22 cellular contexts compared by ENCODE assay signal in genomic region chr3:37520802-37521350, GRCh38.
DNase-seq lines count a peak whose midpoint lies in the region; ATAC-seq and TF ChIP-seq lines count a peak whose summit lies in the region.
"Had no signal": no experiment of that assay in that cellular context is flagged by ENCODE, and none has a peak within 500 bp of the region (broad histone marks: within the 10 kb centered on the region; RNA-seq: fewer than 3 reads in every experiment).

No MANE protein-coding gene starts in this region.

- H3K4me3 Mint-ChIP-seq in MCF 10A (ENCODE audit: unreplicated experiment) (no peak overlapping the region), endodermal cell (no peak overlapping the region)
- H3K4me3 Mint-ChIP-seq: activated CD8-positive, alpha-beta T cell treated with anti-CD3 and anti-CD28 coated beads, Interleukin-2, amount 10 ng/mL, durations not matched to agents 7 days and 5 days; activated T-cell treated with anti-CD3 and anti-CD28 coated beads, Interleukin-2, amount 50 U/mL, for 24 hours; nephron had no signal

- TF ChIP-seq CTCF in breast epithelium (IDR thresholded peaks at IDR 0.05): no peak
- TF ChIP-seq CTCF in MCF 10A (IDR thresholded peaks at IDR 0.05; ENCODE audit: unreplicated experiment): no peak
- TF ChIP-seq CTCF in endodermal cell (conservative IDR thresholded peaks at IDR 0.05): no peak
- TF ChIP-seq CTCF in right lobe of liver (IDR thresholded peaks at IDR 0.05): no peak

- H3K4me3 ChIP-seq in breast epithelium: no peak overlapping the region
- no peak overlapping the region for H3K4me3 ChIP-seq in endodermal cell (ENCODE audit: low read length)
- no peak overlapping the region for H3K4me3 ChIP-seq in right lobe of liver
- no peak overlapping the region for H3K4me3 ChIP-seq in aorta (ENCODE audit: low read length in 2 of 2)

- DNase-seq in breast epithelium (ENCODE audit: low spot score in 2 of 2): no peak
- no peak for DNase-seq in MCF 10A (ENCODE audit: unreplicated experiment)
- no peak for DNase-seq in endodermal cell
- no peak for DNase-seq in right lobe of liver
- no peak for DNase-seq in aorta
- no peak for DNase-seq in medulla oblongata (ENCODE audit: extremely low spot score)
- DNase-seq in NCI-H774 (lab: John Stamatoyannopoulos, UW): no peak
- no peak for DNase-seq in stimulated activated CD4-positive, alpha-beta T cell treated with anti-CD3 and anti-CD28 coated beads, Interleukin-15, amount 100 ng/mL, for 24 hours
- DNase-seq: activated CD8-positive, alpha-beta T cell treated with anti-CD3 and anti-CD28 coated beads, Interleukin-2, amount 10 ng/mL, durations not matched to agents 7 days and 5 days; activated naive CD4-positive, alpha-beta T cell treated with Interleukin-2 at 50 U/mL for 16 hours; activated T-cell treated with anti-CD3 and anti-CD28 coated beads, Interleukin-2, amount 50 U/mL, for 24 hours; amygdala; Calu3; EL; HCEC 1CT; NCI-H510A; stimulated activated CD4-positive, alpha-beta T cell treated with anti-CD3 and anti-CD28 coated beads, Interleukin-1b, Interleukin-23, amount 100 ng/mL, for 48 hours; stimulated activated naive CD4-positive, alpha-beta T cell treated with Interleukin-2 at 50 U/mL for 16 hours; T-helper 9 cell had no signal

- H3K9ac ChIP-seq in endodermal cell (ENCODE audit: extremely low read depth, low read length, poor library complexity, severe bottlenecking): no peak overlapping the region
- H3K9ac ChIP-seq: parathyroid adenoma had no signal

- H3K27ac Mint-ChIP-seq in MCF 10A (ENCODE audit: low read depth, unreplicated experiment): no peak overlapping the region
- H3K27ac Mint-ChIP-seq in endodermal cell: no peak overlapping the region
- H3K27ac Mint-ChIP-seq: activated CD8-positive, alpha-beta T cell treated with anti-CD3 and anti-CD28 coated beads, Interleukin-2, amount 10 ng/mL, durations not matched to agents 7 days and 5 days; activated T-cell treated with anti-CD3 and anti-CD28 coated beads, Interleukin-2, amount 50 U/mL, for 24 hours had no signal

- H3K36me3 ChIP-seq in breast epithelium: no peaks in the 10 kb centered on the region
- peaks cover 32% of the 10 kb centered on the region for H3K36me3 ChIP-seq in endodermal cell (ENCODE audit: control insufficient read depth, insufficient read depth, low read length)
- H3K36me3 ChIP-seq in right lobe of liver: no peaks in the 10 kb centered on the region
- peaks cover 0 to 10% of the 10 kb centered on the region in 2 donors for H3K36me3 ChIP-seq in aorta (ENCODE audit: control insufficient read depth in 1 of 2, insufficient read depth in 2 of 2, low read length in 1 of 2)

- ATAC-seq in right lobe of liver: peak; percentile 9 to 58 (median 32)
- ATAC-seq in aorta (ENCODE audit: low FRiP score): no peak
- ATAC-seq: activated CD8-positive, alpha-beta T cell treated with anti-CD3 and anti-CD28 coated beads, Interleukin-2, amount 10 ng/mL, durations not matched to agents 7 days and 5 days had no signal

- intact Hi-C loops in breast epithelium (cut with DNase I; ENCODE audit: low total_unique reads) (no loop called here), MCF 10A (cut with micrococcal nuclease) (no loop called here), right lobe of liver (cut with DNase I) (no loop called here), aorta (cut with DNase I) (no loop called here)

- H3K9me3 Mint-ChIP-seq in MCF 10A (ENCODE audit: unreplicated experiment) (no peaks in the 10 kb centered on the region), endodermal cell (no peaks in the 10 kb centered on the region)
- H3K9me3 Mint-ChIP-seq: activated T-cell treated with anti-CD3 and anti-CD28 coated beads, Interleukin-2, amount 50 U/mL, for 24 hours; nephron had no signal

- POLR2A ChIA-PET in MCF 10A (lab: Yijun Ruan, JAX): no interaction called here

- H3K9me3 ChIP-seq in breast epithelium: no peaks in the 10 kb centered on the region
- no peaks in the 10 kb centered on the region for H3K9me3 ChIP-seq in endodermal cell (ENCODE audit: control insufficient read depth, low read length)
- H3K9me3 ChIP-seq in right lobe of liver: no peaks in the 10 kb centered on the region
- H3K9me3 ChIP-seq in aorta (ENCODE audit: control insufficient read depth, low read length): no peaks in the 10 kb centered on the region

- H3K4me1 Mint-ChIP-seq in MCF 10A (ENCODE audit: insufficient read depth, unreplicated experiment): no peaks in the 10 kb centered on the region
- peaks cover 35% of the 10 kb centered on the region for H3K4me1 Mint-ChIP-seq in endodermal cell
- H3K4me1 Mint-ChIP-seq: nephron had no signal

- H3K27me3 ChIP-seq in breast epithelium: no peaks in the 10 kb centered on the region
- H3K27me3 ChIP-seq in endodermal cell (ENCODE audit: control insufficient read depth, insufficient read depth, low read length, poor library complexity, severe bottlenecking): no peaks in the 10 kb centered on the region
- H3K27me3 ChIP-seq in right lobe of liver: no peaks in the 10 kb centered on the region
- H3K27me3 ChIP-seq in aorta (ENCODE audit: control insufficient read depth in 1 of 2, insufficient read depth in 2 of 2, low read length in 1 of 2): no peaks in the 10 kb centered on the region

- no peaks in the 10 kb centered on the region for H3K36me3 Mint-ChIP-seq in MCF 10A (ENCODE audit: insufficient read depth, unreplicated experiment)
- H3K36me3 Mint-ChIP-seq in endodermal cell (ENCODE audit: low read depth): peaks cover 51% of the 10 kb centered on the region

- CTCF ChIA-PET in MCF 10A (lab: Yijun Ruan, JAX): no interaction called here

- H3K4me1 ChIP-seq in breast epithelium (no peaks in the 10 kb centered on the region), endodermal cell (ENCODE audit: control insufficient read depth, insufficient read depth, low read length) (peaks cover 22% of the 10 kb centered on the region), right lobe of liver (no peaks in the 10 kb centered on the region), aorta (ENCODE audit: control insufficient read depth in 1 of 2, insufficient read depth in 2 of 2, low read length in 2 of 2) (no peaks in the 10 kb centered on the region)
- H3K4me1 ChIP-seq: parathyroid adenoma had no signal

- 93 to 95% methylated on average over 10 to 11 of the region's 11 CpGs for WGBS in endodermal cell (ENCODE audit: insufficient coverage in 1 of 2, insufficient read length in 1 of 2), 2 experiments
- WGBS in right lobe of liver (ENCODE audit: insufficient coverage, low coverage, low lambda C conversion rate, missing lambda C conversion rate): 46% methylated on average over 4 of the region's 11 CpGs
- WGBS in aorta, 2 donors: 49 to 50% methylated on average over 11 of the region's 11 CpGs

- H3K27ac ChIP-seq in breast epithelium: peak overlapping the region; percentile 27 to 44
- H3K27ac ChIP-seq in endodermal cell (ENCODE audit: low read depth, low read length): peak overlapping the region; percentile 10
- H3K27ac ChIP-seq in right lobe of liver: no peak overlapping the region
- H3K27ac ChIP-seq in aorta (ENCODE audit: low read depth in 1 of 2, low read length in 2 of 2): peak overlapping the region; percentile 61 to 69
- H3K27ac ChIP-seq: 22Rv1, parathyroid adenoma had no signal

- H3K27me3 Mint-ChIP-seq in MCF 10A (ENCODE audit: insufficient read depth, unreplicated experiment) (peaks cover 24% of the 10 kb centered on the region), endodermal cell (ENCODE audit: insufficient read depth) (no peaks in the 10 kb centered on the region)

- BruUV-seq in MCF 10A (replicated peaks; lab: Mats Ljungman, UMichigan): no TSS peak

- no peak for TF ChIP-seq POLR2A in breast epithelium (IDR thresholded peaks at IDR 0.05)
- TF ChIP-seq POLR2A in right lobe of liver (IDR thresholded peaks at IDR 0.05): no peak

Comparison
In these comparisons a context has a peak if more than half of its experiments do, and no peak if none do; other contexts are left out.
1. H3K27ac ChIP-seq: peak in breast epithelium (2 of 2), endodermal cell (single experiment) and aorta (2 of 2); none in right lobe of liver (0 of 3).